In genomic region chr12:22312336-22312735, GRCh38 we compare ENCODE assay signal across 16 cellular contexts. TPM values are rescaled to one million over a fixed set of nuclear protein-coding genes. Genes with fewer than 3 reads are reported as not detected.
DNase-seq lines count a peak whose midpoint lies in the region; ATAC-seq, FAIRE-seq and TF ChIP-seq lines count a peak whose summit lies in the region.
"Had no signal": no experiment of that assay in that cellular context is flagged by ENCODE, and none has a peak within 500 bp of the region (broad histone marks: within the 10 kb centered on the region; RNA-seq: fewer than 3 reads in every experiment).

No MANE protein-coding gene starts in this region.

- H3K4me1 ChIP-seq in left lung: no peaks in the 10 kb centered on the region
- H3K4me1 ChIP-seq in upper lobe of left lung: no peaks in the 10 kb centered on the region

- ATAC-seq in left lung (peak; percentile 46), upper lobe of left lung (ENCODE audit: low FRiP score in 2 of 2) (peak; percentile 21 to 51), GM18867 (IDR thresholded peaks at IDR 0.05; ENCODE audit: unreplicated experiment) (no peak), HG02852 (IDR thresholded peaks at IDR 0.05; ENCODE audit: unreplicated experiment) (no peak)
- ATAC-seq: activated CD4-positive, CD25-positive, alpha-beta regulatory T cell treated with anti-CD3 and anti-CD28 coated beads, Interleukin-2, amount 50 U/mL, for 24 hours; Panc1 had no signal

- H3K4me3 ChIP-seq in left lung (no peak overlapping the region), upper lobe of left lung (no peak overlapping the region)
- H3K4me3 ChIP-seq: suprapubic skin had no signal

- peak; percentile 85 for FAIRE-seq in endometrium (lab: Jason Lieb, UNC)
- FAIRE-seq: A204.1, endothelial cell of umbilical vein had no signal

- TF ChIP-seq POLR2A in upper lobe of left lung (IDR thresholded peaks at IDR 0.05): no peak

- H3K27me3 Mint-ChIP-seq in chondrocyte (ENCODE audit: low read depth): peaks cover 6% of the 10 kb centered on the region

- TF ChIP-seq CTCF in left lung (IDR thresholded peaks at IDR 0.05) (no peak), upper lobe of left lung (IDR thresholded peaks at IDR 0.05) (no peak), chondrocyte (IDR thresholded peaks at IDR 0.05) (no peak)

- H3K36me3 Mint-ChIP-seq in chondrocyte (ENCODE audit: low read depth): peaks cover 2% of the 10 kb centered on the region

- DNase-seq in NCI-H748 (lab: John Stamatoyannopoulos, UW; ENCODE audit: unreplicated experiment): peak; percentile 9
- DNase-seq in NCI-H748 treated with DMSO at 0.1 percent for 48 hours (lab: John Stamatoyannopoulos, UW): no peak
- DNase-seq in left lung: no peak
- no peak for DNase-seq in upper lobe of left lung
- DNase-seq in chondrocyte (ENCODE audit: low spot score): no peak
- DNase-seq: GDM1; NCI-H1436 treated with DMSO at 0.1 percent for 48 hours; stimulated activated CD4-positive, alpha-beta T cell treated with anti-CD3 and anti-CD28 coated beads, Interleukin-2, amount 100 ng/mL, for 48 hours had no signal

- no peaks in the 10 kb centered on the region for H3K27me3 ChIP-seq in left lung
- H3K27me3 ChIP-seq in upper lobe of left lung: no peaks in the 10 kb centered on the region
- H3K27me3 ChIP-seq: suprapubic skin had no signal

- no peaks in the 10 kb centered on the region for H3K9me3 Mint-ChIP-seq in chondrocyte (ENCODE audit: low read depth)

- H3K9me3 ChIP-seq in left lung: no peaks in the 10 kb centered on the region
- no peaks in the 10 kb centered on the region for H3K9me3 ChIP-seq in upper lobe of left lung
- H3K9me3 ChIP-seq: suprapubic skin had no signal

- WGBS in upper lobe of left lung, 2 donors: 65 to 68% methylated on average over 5 of the region's 5 CpGs

- H3K27ac Mint-ChIP-seq in chondrocyte (ENCODE audit: unreplicated experiment): no peak overlapping the region

- H3K4me1 Mint-ChIP-seq in chondrocyte (ENCODE audit: low read depth): peaks cover 10% of the 10 kb centered on the region

- H3K36me3 ChIP-seq in left lung (no peaks in the 10 kb centered on the region), upper lobe of left lung (no peaks in the 10 kb centered on the region)
- H3K36me3 ChIP-seq: suprapubic skin had no signal

- intact Hi-C loops in left lung (cut with DNase I): no loop called here

- no peak overlapping the region for H3K4me3 Mint-ChIP-seq in chondrocyte (ENCODE audit: unreplicated experiment)

- TF ChIP-seq EP300 in upper lobe of left lung (IDR thresholded peaks at IDR 0.05): peak in 2 of 4 donors; percentile 13 to 16

- no peak overlapping the region for H3K27ac ChIP-seq in left lung
- H3K27ac ChIP-seq in upper lobe of left lung: peak overlapping the region in 1 of 4 donors; percentile 33

RNA-seq across cellular contexts. Expression of gene ST8SIA1, which starts 22.2 kb away (rescaled TPM):
- 1 to 10 TPM; 2.4 to 5.6 TPM for total RNA-seq in left lung
- total RNA-seq in upper lobe of left lung: 10 to 100 TPM in 1 of 6 donors, 1 to 10 TPM in 5; 1.4 to 10.5 (median 4.1) TPM
- 0.15 to 1.6 TPM (median 1.2 TPM) in 3 replicates for total RNA-seq in chondrocyte
- total RNA-seq: endothelial cell of umbilical vein had no signal

Comparison
In these comparisons a context has a peak if more than half of its experiments do, and no peak if none do; other contexts are left out.
1. ATAC-seq: peak in left lung (single experiment) and upper lobe of left lung (2 of 2); none in GM18867 (single experiment) and HG02852 (single experiment).